ENCODE assay signal across 10 cellular contexts in the genomic region with DNA sequence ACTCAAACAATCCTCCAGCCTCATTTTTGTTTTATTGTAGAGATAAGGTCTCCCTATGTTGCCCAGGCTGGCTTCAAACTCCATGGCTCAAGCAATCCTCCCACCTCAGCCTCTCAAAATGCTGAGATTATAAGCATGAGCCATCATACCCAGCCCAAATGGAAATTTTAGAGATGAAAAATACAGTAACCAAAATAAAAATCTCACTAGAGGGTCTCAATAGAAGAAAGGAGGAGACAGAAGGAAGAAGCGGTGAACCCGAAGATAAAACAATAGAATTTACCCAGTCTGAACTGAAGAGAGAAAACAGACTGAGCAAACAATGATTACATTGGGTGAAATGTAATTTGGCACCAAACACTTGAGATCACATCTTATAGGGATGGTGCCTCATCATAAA. TPM values are rescaled to one million over a fixed set of nuclear protein-coding genes. Genes with fewer than 3 reads are reported as not detected.
"Had no signal": no experiment of that assay in that cellular context is flagged by ENCODE, and none has a peak within 500 bp of the region (broad histone marks: within the 10 kb centered on the region; RNA-seq: fewer than 3 reads in every experiment).

No MANE protein-coding gene starts in this region.

- DNase-seq: GM23248, GOT3, H7, IMR-90, KBM-7 had no signal

- H3K27ac ChIP-seq: GM23248, HL-60 had no signal

- H3K9ac ChIP-seq: GM23248 had no signal

- H3K36me3 ChIP-seq: HAP-1 had no signal

- H2AFZ ChIP-seq: GM23248 had no signal

- H3K4me3 ChIP-seq: GM23248, HAP-1 had no signal

- ATAC-seq: HCT116 had no signal

- H3K9me3 ChIP-seq: HAP-1 had no signal

RNA-seq across cellular contexts. Expression of a gene that starts 16.7 kb away (rescaled TPM):
- total RNA-seq: GM23248, H4, HT1080, IMR-90 had no signal
- polyA plus RNA-seq: GM23248, IMR-90 had no signal
